In the genomic region with DNA sequence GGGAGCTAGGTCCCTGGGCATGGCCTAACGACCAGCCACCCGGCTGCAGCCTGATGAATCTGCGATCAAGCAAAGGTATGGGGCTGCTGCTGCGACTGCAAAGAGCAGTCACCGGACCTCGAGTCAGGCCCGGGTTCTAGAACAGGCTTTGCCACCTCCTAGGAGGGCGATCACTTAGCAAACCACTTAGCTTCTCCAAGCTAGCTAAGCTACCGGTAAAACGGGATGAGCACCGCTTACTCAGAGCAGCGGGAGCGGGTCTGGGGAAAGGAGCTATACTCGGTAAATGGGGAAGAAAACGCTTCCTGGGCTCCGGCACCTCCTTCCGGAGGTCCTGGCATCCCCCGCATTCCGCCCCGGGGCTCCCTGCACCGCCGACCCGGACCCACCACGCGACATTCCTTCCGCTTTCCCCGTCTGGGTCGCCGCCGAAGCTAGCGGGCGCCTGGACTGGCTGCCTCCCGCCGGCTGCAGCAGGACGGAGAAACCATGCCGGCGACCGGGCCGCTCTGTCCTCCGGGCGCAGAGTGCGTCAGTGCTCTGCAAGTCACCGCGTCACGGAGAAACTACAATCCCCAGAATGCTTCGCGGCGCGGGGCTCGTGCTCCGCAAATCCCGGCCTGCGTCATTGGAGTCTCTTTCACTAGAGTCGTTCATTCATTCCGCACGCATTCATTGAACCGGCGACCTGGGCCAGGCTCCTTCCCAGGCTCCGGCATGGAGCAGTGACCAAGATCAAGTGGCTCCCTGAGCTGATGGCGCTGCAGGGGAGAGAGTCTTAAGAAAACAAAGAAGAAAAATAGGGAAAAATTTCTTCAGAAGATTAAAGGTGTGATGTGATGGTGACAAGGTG, we compare ENCODE assay signal across 1 cellular context.
TF ChIP-seq lines count a peak whose summit lies in the region.

LSM10 (minus strand) TSS at position 531 of the 853 bp plus-strand sequence. CDS start 3,779 bp downstream, outside the sequence.

TF ChIP-seq in A549, 52 proteins besides CTCF, POLR2A, EP300 and RAD21 (continued from another document):
- TF ChIP-seq, protein P1, sequence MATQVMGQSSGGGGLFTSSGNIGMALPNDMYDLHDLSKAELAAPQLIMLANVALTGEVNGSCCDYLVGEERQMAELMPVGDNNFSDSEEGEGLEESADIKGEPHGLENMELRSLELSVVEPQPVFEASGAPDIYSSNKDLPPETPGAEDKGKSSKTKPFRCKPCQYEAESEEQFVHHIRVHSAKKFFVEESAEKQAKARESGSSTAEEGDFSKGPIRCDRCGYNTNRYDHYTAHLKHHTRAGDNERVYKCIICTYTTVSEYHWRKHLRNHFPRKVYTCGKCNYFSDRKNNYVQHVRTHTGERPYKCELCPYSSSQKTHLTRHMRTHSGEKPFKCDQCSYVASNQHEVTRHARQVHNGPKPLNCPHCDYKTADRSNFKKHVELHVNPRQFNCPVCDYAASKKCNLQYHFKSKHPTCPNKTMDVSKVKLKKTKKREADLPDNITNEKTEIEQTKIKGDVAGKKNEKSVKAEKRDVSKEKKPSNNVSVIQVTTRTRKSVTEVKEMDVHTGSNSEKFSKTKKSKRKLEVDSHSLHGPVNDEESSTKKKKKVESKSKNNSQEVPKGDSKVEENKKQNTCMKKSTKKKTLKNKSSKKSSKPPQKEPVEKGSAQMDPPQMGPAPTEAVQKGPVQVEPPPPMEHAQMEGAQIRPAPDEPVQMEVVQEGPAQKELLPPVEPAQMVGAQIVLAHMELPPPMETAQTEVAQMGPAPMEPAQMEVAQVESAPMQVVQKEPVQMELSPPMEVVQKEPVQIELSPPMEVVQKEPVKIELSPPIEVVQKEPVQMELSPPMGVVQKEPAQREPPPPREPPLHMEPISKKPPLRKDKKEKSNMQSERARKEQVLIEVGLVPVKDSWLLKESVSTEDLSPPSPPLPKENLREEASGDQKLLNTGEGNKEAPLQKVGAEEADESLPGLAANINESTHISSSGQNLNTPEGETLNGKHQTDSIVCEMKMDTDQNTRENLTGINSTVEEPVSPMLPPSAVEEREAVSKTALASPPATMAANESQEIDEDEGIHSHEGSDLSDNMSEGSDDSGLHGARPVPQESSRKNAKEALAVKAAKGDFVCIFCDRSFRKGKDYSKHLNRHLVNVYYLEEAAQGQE (IDR thresholded peaks at IDR 0.05) = no peak
- no peak for TF ChIP-seq FOSL2 (IDR thresholded peaks at IDR 0.05)
- 0 out of 2 replicates have a peak, but pooled peaks have one; percentile 26 for TF ChIP-seq FOSL2 (CRISPR knock-in tag; IDR thresholded peaks at IDR 0.05)
- no peak for TF ChIP-seq MAFK (IDR thresholded peaks at IDR 0.05; ENCODE audit: partially characterized antibody)
- TF ChIP-seq EHMT2 (IDR thresholded peaks at IDR 0.05; ENCODE audit: low read depth) = no peak
- no peak for TF ChIP-seq KDM1A (IDR thresholded peaks at IDR 0.05; ENCODE audit: low read depth)
- TF ChIP-seq MAX (IDR thresholded peaks at IDR 0.05) = peak; percentile 78
- peak; percentile 46; the same call in 1 of the 2 replicates for TF ChIP-seq USF2 (IDR thresholded peaks at IDR 0.05)
- no peak for TF ChIP-seq HOXA7 (CRISPR knock-in tag; IDR thresholded peaks at IDR 0.05)
- TF ChIP-seq, protein P2, sequence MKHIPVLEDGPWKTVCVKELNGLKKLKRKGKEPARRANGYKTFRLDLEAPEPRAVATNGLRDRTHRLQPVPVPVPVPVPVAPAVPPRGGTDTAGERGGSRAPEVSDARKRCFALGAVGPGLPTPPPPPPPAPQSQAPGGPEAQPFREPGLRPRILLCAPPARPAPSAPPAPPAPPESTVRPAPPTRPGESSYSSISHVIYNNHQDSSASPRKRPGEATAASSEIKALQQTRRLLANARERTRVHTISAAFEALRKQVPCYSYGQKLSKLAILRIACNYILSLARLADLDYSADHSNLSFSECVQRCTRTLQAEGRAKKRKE (CRISPR knock-in tag; IDR thresholded peaks at IDR 0.05; ENCODE audit: low read depth) = no peak
- TF ChIP-seq JUNB (IDR thresholded peaks at IDR 0.05) = no peak
- peak; percentile 79 for TF ChIP-seq PHF8 (IDR thresholded peaks at IDR 0.05; ENCODE audit: borderline replicate concordance, low read depth)
- TF ChIP-seq FOXS1 (CRISPR knock-in tag; IDR thresholded peaks at IDR 0.05) = no peak
TF ChIP-seq in A549: peak in this region for 6.
